Comparison of ENCODE assay signal across 1 cellular context in the genomic region with DNA sequence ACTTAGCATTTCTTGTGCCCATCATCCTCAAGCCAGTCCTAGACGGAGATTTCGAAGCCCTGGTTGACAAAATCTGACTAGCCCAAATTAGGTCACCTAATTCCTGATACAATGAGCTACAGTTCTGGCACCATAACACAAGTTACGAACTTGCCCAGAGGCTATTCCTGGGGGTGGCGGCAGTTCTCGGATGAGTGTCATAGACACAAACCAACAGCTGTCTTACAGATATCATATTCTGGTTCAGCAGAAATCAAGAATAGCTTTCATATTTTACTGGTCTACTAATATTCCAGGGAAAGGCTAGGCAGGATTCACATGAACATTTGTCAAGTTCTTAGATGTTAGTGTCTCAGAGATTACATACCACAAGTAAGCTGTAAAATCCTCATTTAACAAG.
TF ChIP-seq lines count a peak whose summit lies in the region.

No MANE protein-coding gene starts in this region.

TF ChIP-seq in WTC11, 78 proteins besides CTCF, POLR2A, EP300 and RAD21 (continued from another document):
- TF ChIP-seq ZNF532 (CRISPR knock-in tag; IDR thresholded peaks at IDR 0.05; ENCODE audit: borderline replicate concordance) (no peak), NR2C2 (CRISPR knock-in tag; IDR thresholded peaks at IDR 0.05) (no peak), RELA (CRISPR knock-in tag; IDR thresholded peaks at IDR 0.05; ENCODE audit: borderline replicate concordance) (no peak), CREM (CRISPR knock-in tag; IDR thresholded peaks at IDR 0.05) (no peak), TP53 (CRISPR knock-in tag; IDR thresholded peaks at IDR 0.05) (no peak), SMAD3 (CRISPR knock-in tag; IDR thresholded peaks at IDR 0.05; ENCODE audit: borderline replicate concordance) (no peak), ZNF232 (CRISPR knock-in tag; IDR thresholded peaks at IDR 0.05) (no peak)
- TF ChIP-seq, protein P1, sequence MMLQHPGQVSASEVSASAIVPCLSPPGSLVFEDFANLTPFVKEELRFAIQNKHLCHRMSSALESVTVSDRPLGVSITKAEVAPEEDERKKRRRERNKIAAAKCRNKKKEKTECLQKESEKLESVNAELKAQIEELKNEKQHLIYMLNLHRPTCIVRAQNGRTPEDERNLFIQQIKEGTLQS (CRISPR knock-in tag; conservative IDR thresholded peaks at IDR 0.05), result no peak
